8 cellular contexts compared by ENCODE assay signal in genomic region chr15:96321422-96322391, GRCh38. TPM values are rescaled to one million over a fixed set of nuclear protein-coding genes. Genes with fewer than 3 reads are reported as not detected.
A peak's percentile ranks its signal among the peaks of the same experiment; 100 is the strongest.
DNase-seq lines count a peak whose midpoint lies in the region; ATAC-seq, FAIRE-seq and TF ChIP-seq lines count a peak whose summit lies in the region.
"Had no signal": no experiment of that assay in that cellular context is flagged by ENCODE, and none has a peak within 500 bp of the region (broad histone marks: within the 10 kb centered on the region; RNA-seq: fewer than 3 reads in every experiment).

No MANE protein-coding gene starts in this region.

- no peak overlapping the region for H2AFZ ChIP-seq in endothelial cell of umbilical vein (ENCODE audit: low read depth, low read length)

- dilution Hi-C loops in endothelial cell of umbilical vein (cut with MboI; ENCODE audit: extremely low pct_ligation_motif_present, low sequenced_read_pairs): no loop called here

- H3K27ac ChIP-seq in endothelial cell of umbilical vein (ENCODE audit: insufficient read depth, low read depth, low read length): peak overlapping the region; percentile 85
- H3K27ac ChIP-seq in lower lobe of right lung: peak overlapping the region; percentile 87
- H3K27ac ChIP-seq in thyroid gland: peak overlapping the region; percentile 29 to 90 (median 72)

- POLR2A ChIA-PET in endothelial cell of umbilical vein (lab: Charles Lee): interaction anchor here (0.7 to 1.5 kb wide), 6 partner anchors 9 to 1650 kb away, joined by 3 to 8 read pairs (median 5); partner anchors contain the start of gene NR2F2

- H4K20me1 ChIP-seq in endothelial cell of umbilical vein (replicated peaks; ENCODE audit: control insufficient read depth, extremely low read depth, insufficient read depth, low read length): no peaks in the 10 kb centered on the region

- H3K9ac ChIP-seq in endothelial cell of umbilical vein (replicated peaks; ENCODE audit: extremely low read depth, insufficient read depth, low read length): peak overlapping the region; percentile 97

- H3K9me3 ChIP-seq in endothelial cell of umbilical vein (replicated peaks; ENCODE audit: control insufficient read depth, insufficient read depth, low read length) (no peaks in the 10 kb centered on the region), lower lobe of right lung (no peaks in the 10 kb centered on the region), thyroid gland (no peaks in the 10 kb centered on the region)

- DNase-seq in HuH-7.5 (ENCODE audit: low spot score) (peak; percentile 69), endothelial cell of umbilical vein (ENCODE audit: low read depth, low spot score) (peak; percentile 67), lower lobe of right lung (peak; percentile 54), thyroid gland (peak in 1 of 2 donors; percentile 7), GM19238 (ENCODE audit: insufficient read length, low spot score) (no peak)
- DNase-seq: small intestine had no signal

- H3K79me2 ChIP-seq in endothelial cell of umbilical vein (ENCODE audit: control insufficient read depth, insufficient read depth, low read length): peaks cover 91% of the 10 kb centered on the region

- no peak for FAIRE-seq in endothelial cell of umbilical vein (lab: Jason Lieb, UNC)
- FAIRE-seq: small intestine had no signal

- WGBS in thyroid gland, 2 donors: 4 to 6% methylated on average over 34 to 51 of the region's 67 CpGs

- no peaks in the 10 kb centered on the region for H3K9me1 ChIP-seq in endothelial cell of umbilical vein (replicated peaks; ENCODE audit: control insufficient read depth, extremely low read depth, insufficient read depth, low read length)

- H3K27me3 ChIP-seq in endothelial cell of umbilical vein (ENCODE audit: control insufficient read depth in 2 of 2, insufficient read depth in 2 of 2, low read length in 2 of 2) (no peaks in the 10 kb centered on the region), lower lobe of right lung (ENCODE audit: low read depth) (peaks cover 48% of the 10 kb centered on the region), thyroid gland (peaks cover 14% of the 10 kb centered on the region)

- peak overlapping the region; percentile 88 for H3K4me2 ChIP-seq in endothelial cell of umbilical vein (ENCODE audit: insufficient read depth, low read length)

- no peak for TF ChIP-seq POLR2A in endothelial cell of umbilical vein (IDR thresholded peaks at IDR 0.05; ENCODE audit: low read depth, low read length)
- TF ChIP-seq POLR2A in thyroid gland (IDR thresholded peaks at IDR 0.05): no peak

- H3K4me1 ChIP-seq in endothelial cell of umbilical vein (ENCODE audit: control insufficient read depth, extremely low read depth, insufficient read depth, low read length) (peaks cover 76% of the 10 kb centered on the region), lower lobe of right lung (peaks cover 4% of the 10 kb centered on the region), thyroid gland (peaks cover 10 to 12% of the 10 kb centered on the region in 2 donors)

- no peaks in the 10 kb centered on the region for H3K36me3 ChIP-seq in endothelial cell of umbilical vein (ENCODE audit: control insufficient read depth in 2 of 2, extremely low read depth in 1 of 2, insufficient read depth in 2 of 2, low read length in 2 of 2)
- H3K36me3 ChIP-seq in lower lobe of right lung: no peaks in the 10 kb centered on the region
- no peaks in the 10 kb centered on the region for H3K36me3 ChIP-seq in thyroid gland

- intact Hi-C loops in endothelial cell of umbilical vein (cut with micrococcal nuclease) (loop anchor here (1.0 to 5.0 kb wide), 3 partner anchors 47 to 1189 kb away; no protein-coding TSS in a partner anchor), lower lobe of right lung (cut with DNase I) (no loop called here), thyroid gland (cut with DNase I) (loop anchor here (5.0 kb wide), 1 partner anchor 36 kb away; no protein-coding TSS in a partner anchor)

- CTCF ChIA-PET in endothelial cell of umbilical vein (lab: Charles Lee): interaction anchor here (0.7 to 2.0 kb wide), 6 partner anchors 48 to 1651 kb away, joined by 3 to 8 read pairs (median 4); no protein-coding TSS in a partner anchor

- ATAC-seq in lower lobe of right lung (peak; percentile 59 to 67), HG03342 (IDR thresholded peaks at IDR 0.05; ENCODE audit: unreplicated experiment) (no peak), HG02610 (IDR thresholded peaks at IDR 0.05; ENCODE audit: unreplicated experiment) (no peak)

- no TSS peak for BruUV-seq in endothelial cell of umbilical vein (replicated peaks; lab: Mats Ljungman, UMichigan)

- H3K4me3 ChIP-seq in endothelial cell of umbilical vein (replicated peaks in 1 of 3; ENCODE audit: insufficient read depth in 1 of 3, low read depth in 1 of 3, low read length in 3 of 3) (peak overlapping the region; percentile 18 to 89 (median 29)), lower lobe of right lung (peak overlapping the region; percentile 55), thyroid gland (replicated peaks in 1 of 3) (peak overlapping the region in 2 of 3 donors; percentile 21 to 27)

- peak; percentile 7 to 27 for TF ChIP-seq CTCF in endothelial cell of umbilical vein (IDR thresholded peaks at IDR 0.05; ENCODE audit: extremely low read depth in 1 of 2, insufficient read depth in 1 of 2, low read depth in 1 of 2, low read length in 2 of 2)
- TF ChIP-seq CTCF in lower lobe of right lung (IDR thresholded peaks at IDR 0.05): peak; percentile 14
- no peak for TF ChIP-seq CTCF in thyroid gland (IDR thresholded peaks at IDR 0.05)

TF ChIP-seq in endothelial cell of umbilical vein, 7 proteins besides CTCF, POLR2A, EP300 and RAD21:
- TF ChIP-seq JUN (IDR thresholded peaks at IDR 0.05; ENCODE audit: borderline replicate concordance, insufficient read depth, insufficient read length, low read depth) (no peak), POLR2AphosphoS5 (IDR thresholded peaks at IDR 0.05; ENCODE audit: insufficient read depth, low read depth, low read length) (peak; percentile 14), MYC (IDR thresholded peaks at IDR 0.05; ENCODE audit: low read depth, low read length) (no peak), EZH2 (IDR thresholded peaks at IDR 0.05; ENCODE audit: borderline replicate concordance, low read depth, low read length, severe bottlenecking) (no peak), GATA2 (IDR thresholded peaks at IDR 0.05; ENCODE audit: insufficient read depth, insufficient read length, low read depth, low read length) (no peak)
TF ChIP-seq in endothelial cell of umbilical vein: peak in this region for 1.

RNA-seq across cellular contexts. Expression of gene NR2F2, which starts 8.8 kb away (rescaled TPM):
- total RNA-seq in endothelial cell of umbilical vein: 153 and 182 TPM in 2 replicates
- 105 and 120 TPM in 2 replicates for polyA plus RNA-seq in endothelial cell of umbilical vein
- 108 and 112 TPM in 2 replicates for polyA plus RNA-seq in endothelial cell of umbilical vein (2011; cell fraction: cytosol; rRNA removed)
- 115 and 122 TPM in 2 replicates for polyA plus RNA-seq in endothelial cell of umbilical vein (2011; cell fraction: nucleus; rRNA removed)
- 242 and 247 TPM in 2 replicates for polyA plus RNA-seq in endothelial cell of umbilical vein (2012)
- polyA minus RNA-seq in endothelial cell of umbilical vein: 77.0 and 94.2 TPM in 2 replicates
- 23.5 TPM for polyA minus RNA-seq in endothelial cell of umbilical vein (2011; cell fraction: cytosol; rRNA and poly(A)+ RNA removed)
- 98.6 and 113 TPM in 2 replicates for polyA minus RNA-seq in endothelial cell of umbilical vein (2011; cell fraction: nucleus; rRNA and poly(A)+ RNA removed)
- total RNA-seq in lower lobe of right lung: 50.6 TPM
- total RNA-seq in thyroid gland: 10 to 100 TPM; 18.3 to 30.2 (median 20.4) TPM

Comparison
In these comparisons a context has a peak if more than half of its experiments do, and no peak if none do; other contexts are left out.
1. CTCF ChIP-seq: peak in endothelial cell of umbilical vein (2 of 2) and lower lobe of right lung (single experiment); none in thyroid gland (0 of 6).
2. ATAC-seq: peak in lower lobe of right lung (2 of 2); none in HG03342 (single experiment) and HG02610 (single experiment).
3. Peak in every context shown above with its lines, with median percentiles within 50 percentile points of each other: H3K27ac ChIP-seq and H3K4me3 ChIP-seq.